Comparison of ENCODE assay signal across 9 cellular contexts in genomic region chr15:90982135-90982534, GRCh38. TPM values are rescaled to one million over a fixed set of nuclear protein-coding genes. Genes with fewer than 3 reads are reported as not detected.
DNase-seq lines count a peak whose midpoint lies in the region; ATAC-seq and TF ChIP-seq lines count a peak whose summit lies in the region.
"Had no signal": no experiment of that assay in that cellular context is flagged by ENCODE, and none has a peak within 500 bp of the region (broad histone marks: within the 10 kb centered on the region; RNA-seq: fewer than 3 reads in every experiment).

No MANE protein-coding gene starts in this region.

- peaks cover 0 to 63% (median 0%) of the 10 kb centered on the region in 9 donors for H3K36me3 ChIP-seq in heart right ventricle

- H3K27me3 ChIP-seq in heart right ventricle = no peaks in the 10 kb centered on the region

- no peak overlapping the region for H3K4me3 ChIP-seq in heart right ventricle
- H3K4me3 ChIP-seq: GM23338 had no signal

- H3K4me1 ChIP-seq in heart right ventricle = no peaks in the 10 kb centered on the region

- no peak overlapping the region for H3K27ac ChIP-seq in heart right ventricle

- DNase-seq in HT1080 (ENCODE audit: low read depth) (peak; percentile 23), fibroblast of gingiva (ENCODE audit: low read depth) (peak; percentile 48), NCI-H82 treated with DMSO at 0.1 percent for 48 hours (lab: John Stamatoyannopoulos, UW; ENCODE audit: unreplicated experiment) (no peak), heart right ventricle (no peak), Ammon's horn (ENCODE audit: low spot score) (no peak)
- DNase-seq: GDM1 had no signal

- whole genome bisulfite sequencing in heart right ventricle, 2 donors = 94 to 97% methylated on average over 5 of the region's 5 CpGs

- intact Hi-C loops in heart right ventricle (cut with DNase I) = no loop called here

- TF ChIP-seq CTCF in heart right ventricle (IDR thresholded peaks at IDR 0.05) = no peak

- ATAC-seq in GM18517 (IDR thresholded peaks at IDR 0.05; ENCODE audit: unreplicated experiment) (peak; percentile 23), GM21529 (IDR thresholded peaks at IDR 0.05; ENCODE audit: unreplicated experiment) (peak; percentile 51), heart right ventricle (no peak)
- ATAC-seq: GM23338 had no signal

- no peaks in the 10 kb centered on the region for H3K9me3 ChIP-seq in heart right ventricle

RNA-seq across cellular contexts. Expression of gene PRC1, which starts 12.2 kb away (rescaled TPM):
- 267 and 328 TPM in 2 replicates for total RNA-seq in HT1080 (2014; rRNA removed; shearing (Covaris generic))
- polyA plus RNA-seq in HT1080 (2015; cell fraction: cytosol; rRNA removed) = 164 and 186 TPM in 2 replicates
- 374 and 387 TPM in 2 replicates for polyA plus RNA-seq in HT1080 (2015; cell fraction: nucleus; rRNA removed)
- total RNA-seq in heart right ventricle = 10 to 100 TPM in 1 of 10 donors, 1 to 10 TPM in 9; 2.1 to 16.2 (median 4.4) TPM
- 1 to 10 TPM; 4.6 to 4.8 TPM for polyA plus RNA-seq in heart right ventricle

RNA-seq across cellular contexts. Expression of gene RCCD1, which starts 27.5 kb away (rescaled TPM):
- total RNA-seq in HT1080 (2014; rRNA removed; shearing (Covaris generic)) = 14.0 and 14.1 TPM in 2 replicates
- 16.1 and 17.7 TPM in 2 replicates for polyA plus RNA-seq in HT1080 (2015; cell fraction: cytosol; rRNA removed)
- 38.6 and 42.4 TPM in 2 replicates for polyA plus RNA-seq in HT1080 (2015; cell fraction: nucleus; rRNA removed)
- total RNA-seq in heart right ventricle = 10 to 100 TPM in 1 of 10 donors, 1 to 10 TPM in 9; 5.5 to 11.8 (median 7.6) TPM
- polyA plus RNA-seq in heart right ventricle = 1 to 10 TPM; 6.0 to 8.3 TPM

RNA-seq across cellular contexts. Expression of gene VPS33B, which starts 40.3 kb away (rescaled TPM):
- 11.6 and 12.7 TPM in 2 replicates for total RNA-seq in HT1080 (2014; rRNA removed; shearing (Covaris generic))
- polyA plus RNA-seq in HT1080 (2015; cell fraction: cytosol; rRNA removed) = 8.9 and 9.5 TPM in 2 replicates
- polyA plus RNA-seq in HT1080 (2015; cell fraction: nucleus; rRNA removed) = 19.7 and 26.5 TPM in 2 replicates
- total RNA-seq in heart right ventricle = 10 to 100 TPM in 1 of 10 donors, 1 to 10 TPM in 9; 3.7 to 10.4 (median 5.5) TPM
- 1 to 10 TPM; 7.2 to 8.8 TPM for polyA plus RNA-seq in heart right ventricle

RNA-seq across cellular contexts. Expression of gene UNC45A, which starts 47.0 kb away (rescaled TPM):
- 55.6 and 66.8 TPM in 2 replicates for total RNA-seq in HT1080 (2014; rRNA removed; shearing (Covaris generic))
- 32.1 and 33.5 TPM in 2 replicates for polyA plus RNA-seq in HT1080 (2015; cell fraction: cytosol; rRNA removed)
- 84.8 and 96.6 TPM in 2 replicates for polyA plus RNA-seq in HT1080 (2015; cell fraction: nucleus; rRNA removed)
- 10 to 100 TPM; 19.2 to 28.0 (median 24.7) TPM for total RNA-seq in heart right ventricle
- 10 to 100 TPM; 26.0 to 26.4 TPM for polyA plus RNA-seq in heart right ventricle

RNA-seq across cellular contexts. Expression of gene HDDC3, which starts 49.8 kb away (rescaled TPM):
- total RNA-seq in HT1080 (2014; rRNA removed; shearing (Covaris generic)) = 27.9 and 30.3 TPM in 2 replicates
- 36.0 and 37.5 TPM in 2 replicates for polyA plus RNA-seq in HT1080 (2015; cell fraction: cytosol; rRNA removed)
- 23.8 and 24.6 TPM in 2 replicates for polyA plus RNA-seq in HT1080 (2015; cell fraction: nucleus; rRNA removed)
- total RNA-seq in heart right ventricle = 10 to 100 TPM; 10.7 to 18.2 (median 14.6) TPM
- 10 to 100 TPM; 15.3 to 18.0 TPM for polyA plus RNA-seq in heart right ventricle

Comparison
In these comparisons a context has a peak if more than half of its experiments do, and no peak if none do; other contexts are left out.
1. ATAC-seq: peak in GM18517 (single experiment) and GM21529 (single experiment); none in heart right ventricle (0 of 8).
2. DNase-seq: peak in HT1080 (single experiment) and fibroblast of gingiva (single experiment); none in NCI-H82 treated with DMSO at 0.1 percent for 48 hours (single experiment), heart right ventricle (0 of 2) and Ammon's horn (single experiment).
3. RNA of gene PRC1, which starts 12.2 kb away (total RNA-seq): 267 to 328 TPM in HT1080; 2.1 to 16.2 TPM in heart right ventricle; every median in the first group is over 10 times any median in the second.